ENCODE assay signal across 1 cellular context in the genomic region with DNA sequence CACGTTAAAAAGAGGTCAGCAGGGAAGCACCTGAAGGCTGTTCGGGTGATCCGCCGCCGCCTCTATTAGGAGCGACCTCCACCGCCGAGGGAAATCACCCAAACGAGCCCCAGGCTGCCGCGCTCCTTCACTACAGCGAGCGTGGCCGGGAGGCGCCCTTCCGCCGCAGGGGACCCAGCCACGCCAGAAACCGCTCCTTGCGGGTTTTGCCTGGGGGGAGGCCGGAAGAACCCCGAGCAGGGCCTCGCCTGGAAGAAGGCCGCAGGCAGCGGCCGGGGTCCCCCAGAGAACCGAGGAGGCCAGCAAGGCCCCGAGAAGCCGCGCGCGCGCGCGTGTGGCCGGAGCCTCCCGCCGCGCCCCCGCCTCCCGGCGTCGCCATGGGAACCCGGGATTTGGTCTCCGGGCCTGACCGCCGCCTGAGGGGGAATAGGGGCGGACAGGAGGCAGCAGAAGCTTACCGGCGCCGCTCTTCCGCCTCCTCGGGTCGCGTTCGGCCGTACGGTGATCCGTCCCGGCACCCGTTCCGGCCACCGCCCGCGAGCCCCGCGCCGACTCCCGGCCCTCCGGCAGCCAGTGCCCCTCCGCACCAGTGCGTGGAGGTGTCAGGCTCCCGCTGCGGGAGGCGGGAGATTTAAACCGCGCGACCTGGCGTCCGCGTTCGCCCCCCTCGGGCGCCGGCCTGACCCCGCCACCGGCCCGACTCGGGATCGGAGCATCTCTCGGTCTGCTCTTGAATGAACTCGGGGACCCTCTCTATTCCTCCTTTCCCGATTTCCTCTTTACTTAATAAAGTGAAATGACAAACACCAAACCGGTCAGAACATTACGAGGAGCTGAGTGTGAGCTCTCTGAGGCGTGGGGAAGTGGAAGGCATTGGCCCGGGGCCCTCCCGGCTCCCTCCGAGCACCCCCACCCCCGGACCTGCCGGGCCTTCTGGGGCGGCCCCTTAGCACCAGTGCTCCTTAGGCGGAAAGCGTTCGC.
TF ChIP-seq lines count a peak whose summit lies in the region.

Gene ICA1L (minus strand): TSS at position 606 of the 981 bp plus-strand sequence. CDS start 42,757 bp downstream, outside the sequence.

TF ChIP-seq in GM12878, 131 proteins besides CTCF, POLR2A, EP300 and RAD21 (continued from another document and continues in another):
- TF ChIP-seq, protein P1, sequence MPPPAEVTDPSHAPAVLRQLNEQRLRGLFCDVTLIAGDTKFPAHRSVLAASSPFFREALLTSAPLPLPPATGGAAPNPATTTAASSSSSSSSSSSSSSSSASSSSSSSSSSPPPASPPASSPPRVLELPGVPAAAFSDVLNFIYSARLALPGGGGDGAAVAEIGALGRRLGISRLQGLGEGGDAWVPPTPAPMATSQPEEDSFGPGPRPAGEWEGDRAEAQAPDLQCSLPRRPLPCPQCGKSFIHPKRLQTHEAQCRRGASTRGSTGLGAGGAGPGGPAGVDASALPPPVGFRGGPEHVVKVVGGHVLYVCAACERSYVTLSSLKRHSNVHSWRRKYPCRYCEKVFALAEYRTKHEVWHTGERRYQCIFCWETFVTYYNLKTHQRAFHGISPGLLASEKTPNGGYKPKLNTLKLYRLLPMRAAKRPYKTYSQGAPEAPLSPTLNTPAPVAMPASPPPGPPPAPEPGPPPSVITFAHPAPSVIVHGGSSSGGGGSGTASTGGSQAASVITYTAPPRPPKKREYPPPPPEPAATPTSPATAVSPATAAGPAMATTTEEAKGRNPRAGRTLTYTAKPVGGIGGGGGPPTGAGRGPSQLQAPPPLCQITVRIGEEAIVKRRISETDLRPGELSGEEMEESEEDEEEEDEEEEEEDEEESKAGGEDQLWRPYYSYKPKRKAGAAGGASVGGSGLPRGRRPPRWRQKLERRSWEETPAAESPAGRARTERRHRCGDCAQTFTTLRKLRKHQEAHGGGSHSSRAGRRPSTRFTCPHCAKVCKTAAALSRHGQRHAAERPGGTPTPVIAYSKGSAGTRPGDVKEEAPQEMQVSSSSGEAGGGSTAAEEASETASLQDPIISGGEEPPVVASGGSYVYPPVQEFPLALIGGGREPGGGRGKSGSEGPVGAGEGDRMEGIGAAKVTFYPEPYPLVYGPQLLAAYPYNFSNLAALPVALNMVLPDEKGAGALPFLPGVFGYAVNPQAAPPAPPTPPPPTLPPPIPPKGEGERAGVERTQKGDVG (CRISPR knock-in tag; IDR thresholded peaks at IDR 0.05), result no peak
- no peak for TF ChIP-seq MYC (IDR thresholded peaks at IDR 0.05; ENCODE audit: insufficient read depth, insufficient read length, insufficient replicate concordance, low read length, severe bottlenecking)
- TF ChIP-seq, protein P2, sequence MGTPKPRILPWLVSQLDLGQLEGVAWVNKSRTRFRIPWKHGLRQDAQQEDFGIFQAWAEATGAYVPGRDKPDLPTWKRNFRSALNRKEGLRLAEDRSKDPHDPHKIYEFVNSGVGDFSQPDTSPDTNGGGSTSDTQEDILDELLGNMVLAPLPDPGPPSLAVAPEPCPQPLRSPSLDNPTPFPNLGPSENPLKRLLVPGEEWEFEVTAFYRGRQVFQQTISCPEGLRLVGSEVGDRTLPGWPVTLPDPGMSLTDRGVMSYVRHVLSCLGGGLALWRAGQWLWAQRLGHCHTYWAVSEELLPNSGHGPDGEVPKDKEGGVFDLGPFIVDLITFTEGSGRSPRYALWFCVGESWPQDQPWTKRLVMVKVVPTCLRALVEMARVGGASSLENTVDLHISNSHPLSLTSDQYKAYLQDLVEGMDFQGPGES (IDR thresholded peaks at IDR 0.05), result no peak
- no peak for TF ChIP-seq CEBPZ (IDR thresholded peaks at IDR 0.05; ENCODE audit: low read depth, low read length)
- no peak for TF ChIP-seq HCFC1 (IDR thresholded peaks at IDR 0.05; ENCODE audit: low read length)
- TF ChIP-seq TARDBP (IDR thresholded peaks at IDR 0.05; ENCODE audit: borderline replicate concordance), result no peak
- no peak for TF ChIP-seq HDAC2 (IDR thresholded peaks at IDR 0.05)
- TF ChIP-seq BCL11A (IDR thresholded peaks at IDR 0.05; ENCODE audit: low read depth, low read length), result no peak
- TF ChIP-seq, protein P3, sequence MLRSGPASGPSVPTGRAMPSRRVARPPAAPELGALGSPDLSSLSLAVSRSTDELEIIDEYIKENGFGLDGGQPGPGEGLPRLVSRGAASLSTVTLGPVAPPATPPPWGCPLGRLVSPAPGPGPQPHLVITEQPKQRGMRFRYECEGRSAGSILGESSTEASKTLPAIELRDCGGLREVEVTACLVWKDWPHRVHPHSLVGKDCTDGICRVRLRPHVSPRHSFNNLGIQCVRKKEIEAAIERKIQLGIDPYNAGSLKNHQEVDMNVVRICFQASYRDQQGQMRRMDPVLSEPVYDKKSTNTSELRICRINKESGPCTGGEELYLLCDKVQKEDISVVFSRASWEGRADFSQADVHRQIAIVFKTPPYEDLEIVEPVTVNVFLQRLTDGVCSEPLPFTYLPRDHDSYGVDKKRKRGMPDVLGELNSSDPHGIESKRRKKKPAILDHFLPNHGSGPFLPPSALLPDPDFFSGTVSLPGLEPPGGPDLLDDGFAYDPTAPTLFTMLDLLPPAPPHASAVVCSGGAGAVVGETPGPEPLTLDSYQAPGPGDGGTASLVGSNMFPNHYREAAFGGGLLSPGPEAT (IDR thresholded peaks at IDR 0.05; ENCODE audit: low read depth), result no peak
- no peak for TF ChIP-seq MYB (IDR thresholded peaks at IDR 0.05; ENCODE audit: borderline replicate concordance, low read depth, low read length)
- TF ChIP-seq SUZ12 (IDR thresholded peaks at IDR 0.05; ENCODE audit: unreplicated experiment), result no peak
- no peak for TF ChIP-seq ZBED1 (IDR thresholded peaks at IDR 0.05; ENCODE audit: borderline replicate concordance)
- TF ChIP-seq SMAD5 (IDR thresholded peaks at IDR 0.05; ENCODE audit: low read depth), result no peak
- TF ChIP-seq TCF7 (IDR thresholded peaks at IDR 0.05; ENCODE audit: borderline replicate concordance), result no peak
- TF ChIP-seq SMC3 (IDR thresholded peaks at IDR 0.05; ENCODE audit: borderline replicate concordance, low read length), result no peak
- TF ChIP-seq, protein P4, sequence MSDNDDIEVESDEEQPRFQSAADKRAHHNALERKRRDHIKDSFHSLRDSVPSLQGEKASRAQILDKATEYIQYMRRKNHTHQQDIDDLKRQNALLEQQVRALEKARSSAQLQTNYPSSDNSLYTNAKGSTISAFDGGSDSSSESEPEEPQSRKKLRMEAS (IDR thresholded peaks at IDR 0.05; ENCODE audit: low read depth, low read length), result no peak
- TF ChIP-seq, protein P5, sequence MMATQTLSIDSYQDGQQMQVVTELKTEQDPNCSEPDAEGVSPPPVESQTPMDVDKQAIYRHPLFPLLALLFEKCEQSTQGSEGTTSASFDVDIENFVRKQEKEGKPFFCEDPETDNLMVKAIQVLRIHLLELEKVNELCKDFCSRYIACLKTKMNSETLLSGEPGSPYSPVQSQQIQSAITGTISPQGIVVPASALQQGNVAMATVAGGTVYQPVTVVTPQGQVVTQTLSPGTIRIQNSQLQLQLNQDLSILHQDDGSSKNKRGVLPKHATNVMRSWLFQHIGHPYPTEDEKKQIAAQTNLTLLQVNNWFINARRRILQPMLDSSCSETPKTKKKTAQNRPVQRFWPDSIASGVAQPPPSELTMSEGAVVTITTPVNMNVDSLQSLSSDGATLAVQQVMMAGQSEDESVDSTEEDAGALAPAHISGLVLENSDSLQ (IDR thresholded peaks at IDR 0.05), result no peak
- TF ChIP-seq MTA2 (IDR thresholded peaks at IDR 0.05; ENCODE audit: low read depth), result no peak
- peak; percentile 57; the same call in 1 of the 2 replicates for TF ChIP-seq MXI1 (IDR thresholded peaks at IDR 0.05; ENCODE audit: low read depth, low read length)
- no peak for TF ChIP-seq CEBPB (IDR thresholded peaks at IDR 0.05; ENCODE audit: borderline replicate concordance in 1 of 2, low read depth in 2 of 2, low read length in 2 of 2)
- no peak for TF ChIP-seq TCF12 (IDR thresholded peaks at IDR 0.05; ENCODE audit: low read depth, low read length)
- TF ChIP-seq REST (IDR thresholded peaks at IDR 0.05; ENCODE audit: low read depth, low read length), result no peak
- no peak for TF ChIP-seq CUX1 (IDR thresholded peaks at IDR 0.05; ENCODE audit: insufficient replicate concordance, low read depth, low read length)
- TF ChIP-seq, protein P6, sequence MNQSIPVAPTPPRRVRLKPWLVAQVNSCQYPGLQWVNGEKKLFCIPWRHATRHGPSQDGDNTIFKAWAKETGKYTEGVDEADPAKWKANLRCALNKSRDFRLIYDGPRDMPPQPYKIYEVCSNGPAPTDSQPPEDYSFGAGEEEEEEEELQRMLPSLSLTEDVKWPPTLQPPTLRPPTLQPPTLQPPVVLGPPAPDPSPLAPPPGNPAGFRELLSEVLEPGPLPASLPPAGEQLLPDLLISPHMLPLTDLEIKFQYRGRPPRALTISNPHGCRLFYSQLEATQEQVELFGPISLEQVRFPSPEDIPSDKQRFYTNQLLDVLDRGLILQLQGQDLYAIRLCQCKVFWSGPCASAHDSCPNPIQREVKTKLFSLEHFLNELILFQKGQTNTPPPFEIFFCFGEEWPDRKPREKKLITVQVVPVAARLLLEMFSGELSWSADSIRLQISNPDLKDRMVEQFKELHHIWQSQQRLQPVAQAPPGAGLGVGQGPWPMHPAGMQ (IDR thresholded peaks at IDR 0.05; ENCODE audit: borderline replicate concordance), result no peak
- TF ChIP-seq RCOR1 (conservative IDR thresholded peaks at IDR 0.05; ENCODE audit: low read depth, low read length), result no peak
- TF ChIP-seq ZNF207 (IDR thresholded peaks at IDR 0.05; ENCODE audit: borderline replicate concordance), result no peak
- peak; percentile 14; the same call in 1 of the 2 replicates for TF ChIP-seq NR2C1 (IDR thresholded peaks at IDR 0.05)
- no peak for TF ChIP-seq IRF4 (IDR thresholded peaks at IDR 0.05; ENCODE audit: low read depth, low read length)
